In genomic region chr3:18446067-18446793, GRCh38 we compare ENCODE assay signal across 11 cellular contexts. TPM values are rescaled to one million over a fixed set of nuclear protein-coding genes. Genes with fewer than 3 reads are reported as not detected.
A peak's percentile ranks its signal among the peaks of the same experiment; 100 is the strongest.
DNase-seq lines count a peak whose midpoint lies in the region; ATAC-seq and TF ChIP-seq lines count a peak whose summit lies in the region.
"Had no signal": no experiment of that assay in that cellular context is flagged by ENCODE, and none has a peak within 500 bp of the region (broad histone marks: within the 10 kb centered on the region; RNA-seq: fewer than 3 reads in every experiment).

No MANE protein-coding gene starts in this region.

- peak overlapping the region; percentile 82 to 96 (median 89) for H3K9ac ChIP-seq in BLaER1 treated with 17β-estradiol and CSF1 and Interleukin-3, amounts not matched to agents 10 nM and 100 nM

- peak overlapping the region; percentile 83 to 98 (median 91) for H3K4me2 ChIP-seq in BLaER1 treated with 17β-estradiol and CSF1 and Interleukin-3, amounts not matched to agents 10 nM and 100 nM

- no peaks in the 10 kb centered on the region for H3K9me3 Mint-ChIP-seq in activated naive CD4-positive, alpha-beta T cell treated with anti-CD3 and anti-CD28 coated beads, Interleukin-2, amount 50 U/mL, for 72 hours
- H3K9me3 Mint-ChIP-seq in naive thymus-derived CD8-positive, alpha-beta T cell = peaks cover 0 to 24% (median 15%) of the 10 kb centered on the region in 9 donors

- no peaks in the 10 kb centered on the region for H3K27me3 Mint-ChIP-seq in naive thymus-derived CD8-positive, alpha-beta T cell

- peaks cover 0 to 39% (median 9%) of the 10 kb centered on the region in 11 experiments; a peak in 11 of 22 replicates for H4K20me1 ChIP-seq in BLaER1 treated with 17β-estradiol and CSF1 and Interleukin-3, amounts not matched to agents 10 nM and 100 nM

- H3K4me3 ChIP-seq in BLaER1 treated with 17β-estradiol and CSF1 and Interleukin-3, amounts not matched to agents 10 nM and 100 nM = peak overlapping the region; percentile 82 to 95 (median 90)
- H3K4me3 ChIP-seq in thyroid gland (replicated peaks in 1 of 3) = peak overlapping the region in 1 of 3 donors; percentile 48

- H3K4me3 Mint-ChIP-seq in naive thymus-derived CD8-positive, alpha-beta T cell = peak overlapping the region; percentile 87 to 99 (median 96)

- peaks cover 17 to 38% (median 33%) of the 10 kb centered on the region in 11 experiments for H3K9me3 ChIP-seq in BLaER1 treated with 17β-estradiol and CSF1 and Interleukin-3, amounts not matched to agents 10 nM and 100 nM (replicated peaks in 1 of 11)
- H3K9me3 ChIP-seq in thyroid gland = no peaks in the 10 kb centered on the region

- H3K4me1 ChIP-seq in BLaER1 treated with 17β-estradiol and CSF1 and Interleukin-3, amounts not matched to agents 10 nM and 100 nM = peaks cover 27 to 42% (median 35%) of the 10 kb centered on the region in 10 experiments
- H3K4me1 ChIP-seq in thyroid gland = peaks cover 0 to 12% of the 10 kb centered on the region in 2 donors

- no peak for TF ChIP-seq CTCF in thyroid gland (IDR thresholded peaks at IDR 0.05)

- intact Hi-C loops in thyroid gland (cut with DNase I) = no loop called here

- peak overlapping the region; percentile 97 for H3K27ac Mint-ChIP-seq in activated naive CD4-positive, alpha-beta T cell treated with anti-CD3 and anti-CD28 coated beads, Interleukin-2, amount 50 U/mL, for 72 hours
- H3K27ac Mint-ChIP-seq in naive thymus-derived CD8-positive, alpha-beta T cell = peak overlapping the region; percentile 95 to 100 (median 99)

- peaks cover 9 to 19% (median 18%) of the 10 kb centered on the region in 11 experiments; a peak in 18 of 22 replicates for H3K27me3 ChIP-seq in BLaER1 treated with 17β-estradiol and CSF1 and Interleukin-3, amounts not matched to agents 10 nM and 100 nM
- H3K27me3 ChIP-seq in thyroid gland = no peaks in the 10 kb centered on the region

- H3K36me3 Mint-ChIP-seq in activated naive CD4-positive, alpha-beta T cell treated with anti-CD3 and anti-CD28 coated beads, Interleukin-2, amount 50 U/mL, for 72 hours = peaks cover 70 to 87% of the 10 kb centered on the region in 2 donors
- peaks cover 17 to 39% (median 33%) of the 10 kb centered on the region in 3 donors for H3K36me3 Mint-ChIP-seq in naive thymus-derived CD8-positive, alpha-beta T cell

- no peak for ATAC-seq in activated naive CD4-positive, alpha-beta T cell treated with anti-CD3 and anti-CD28 coated beads, Interleukin-2, amount 50 U/mL, for 72 hours
- no peak for ATAC-seq in naive thymus-derived CD8-positive, alpha-beta T cell
- ATAC-seq in GM21528 (IDR thresholded peaks at IDR 0.05; ENCODE audit: low FRiP score, unreplicated experiment) = no peak
- no peak for ATAC-seq in GM18867 (IDR thresholded peaks at IDR 0.05; ENCODE audit: unreplicated experiment)
- no peak for ATAC-seq in HG02885 (IDR thresholded peaks at IDR 0.05; ENCODE audit: poor library complexity, unreplicated experiment)

- peak overlapping the region in 9 of 11 experiments; percentile 81 to 95 (median 89); a peak in 18 of 22 replicates for H3K27ac ChIP-seq in BLaER1 treated with 17β-estradiol and CSF1 and Interleukin-3, amounts not matched to agents 10 nM and 100 nM
- no peak overlapping the region for H3K27ac ChIP-seq in thyroid gland
- H3K27ac ChIP-seq: lower lobe of right lung had no signal

- POLR2A ChIA-PET in naive thymus-derived CD8-positive, alpha-beta T cell (lab: Charles Lee) = interaction anchor here (0.6 to 4.1 kb wide), 20 partner anchors 9 to 313 kb away, joined by 3 to 65 read pairs (median 4); partner anchors contain the start of gene SATB1

- DNase-seq in HuH-7 (ENCODE audit: low spot score) = peak; percentile 61
- DNase-seq in activated naive CD4-positive, alpha-beta T cell treated with anti-CD3 and anti-CD28 coated beads, Interleukin-2, amount 50 U/mL, for 72 hours (ENCODE audit: low spot score in 2 of 2) = no peak
- no peak for DNase-seq in naive thymus-derived CD8-positive, alpha-beta T cell
- DNase-seq in thyroid gland = no peak
- DNase-seq: DMS 273 treated with DMSO at 0.1 percent for 48 hours, lower lobe of right lung, NCI-H774 had no signal

- 34 to 37% methylated on average over 7 of the region's 7 CpGs for WGBS in thyroid gland, 2 donors

- no peak for TF ChIP-seq POLR2A in thyroid gland (IDR thresholded peaks at IDR 0.05)

- peaks cover 9 to 36% (median 22%) of the 10 kb centered on the region in 11 experiments; a peak in 21 of 22 replicates for H3K36me3 ChIP-seq in BLaER1 treated with 17β-estradiol and CSF1 and Interleukin-3, amounts not matched to agents 10 nM and 100 nM
- no peaks in the 10 kb centered on the region for H3K36me3 ChIP-seq in thyroid gland
- H3K36me3 ChIP-seq: lower lobe of right lung had no signal

- H3K4me1 Mint-ChIP-seq in naive thymus-derived CD8-positive, alpha-beta T cell = peaks cover 12 to 54% (median 45%) of the 10 kb centered on the region in 4 donors

RNA-seq across cellular contexts. Expression of gene SATB1, which starts 21.1 kb away (rescaled TPM):
- 100 to 1,000 TPM; 279 to 444 TPM for total RNA-seq in activated naive CD4-positive, alpha-beta T cell treated with anti-CD3 and anti-CD28 coated beads, Interleukin-2, amount 50 U/mL, for 72 hours
- total RNA-seq in naive thymus-derived CD8-positive, alpha-beta T cell = 100 to 1,000 TPM; 429 to 436 TPM
- polyA plus RNA-seq in naive thymus-derived CD8-positive, alpha-beta T cell = 100 to 1,000 TPM; 196 to 265 (median 242) TPM
- 100 to 1,000 TPM in 1 of 4 donors, 10 to 100 TPM in 3; 45.4 to 115 (median 64.4) TPM for total RNA-seq in thyroid gland

Comparison
In these comparisons a context has a peak if more than half of its experiments do, and no peak if none do; other contexts are left out.
1. H3K27ac ChIP-seq: peak in BLaER1 treated with 17β-estradiol and CSF1 and Interleukin-3, amounts not matched to agents 10 nM and 100 nM (9 of 11); none in thyroid gland (0 of 3).